Comparison of ENCODE assay signal across 8 cellular contexts in genomic region chr16:29289524-29290239, GRCh38.
A peak's percentile ranks its signal among the peaks of the same experiment; 100 is the strongest.
DNase-seq lines count a peak whose midpoint lies in the region; ATAC-seq and TF ChIP-seq lines count a peak whose summit lies in the region.
"Not testable (repeated sequence)": the region's sequence is repeated elsewhere in the genome, so short reads cannot be mapped to it uniquely, and the experiment has no call there.

No MANE protein-coding gene starts in this region.

- peak overlapping the region; percentile 66 to 86 for H3K4ac ChIP-seq in mesenchymal stem cell (ENCODE audit: low read depth in 1 of 2, low read length in 2 of 2)

- TF ChIP-seq CTCF in AG04450 (IDR thresholded peaks at IDR 0.05; ENCODE audit: low read depth, low read length), result not testable (repeated sequence)

- peaks cover 46% of the 10 kb centered on the region for H3K4me1 Mint-ChIP-seq in stimulated activated memory B cell treated with anti-CD40 and anti-IgM and Interleukin-4, amounts not matched to agents 10 μg/mL and 1 μg/mL and 100 μg/mL, for 72 hours

- 90 to 91% methylated on average over 13 of the region's 13 CpGs for WGBS in esophagus, 2 donors
- WGBS in right cardiac atrium, result 78% methylated on average over 12 of the region's 13 CpGs
- WGBS in mesenchymal stem cell, result 95% methylated on average over 6 of the region's 13 CpGs
- WGBS in urinary bladder, result 74% methylated on average over 13 of the region's 13 CpGs

- CTCF ChIA-PET in AG04450 (lab: Charles Lee), result not testable (repeated sequence)

- DNase-seq in AG04450 (ENCODE audit: low read depth, low spot score); mesenchymal stem cell: not testable (repeated sequence)
- peak; percentile 55 for DNase-seq in activated effector memory CD4-positive, alpha-beta T cell treated with anti-CD3 and anti-CD28 coated beads, Interleukin-2, amount 50 U/mL, for 16 hours
- peak; percentile 16 to 68 (median 61) for DNase-seq in right cardiac atrium
- peak; percentile 77 for DNase-seq in posterior vena cava (ENCODE audit: low spot score)

- not testable (repeated sequence) for H3K4me2 ChIP-seq in mesenchymal stem cell (ENCODE audit: low read length, poor library complexity, severe bottlenecking)

- H3K79me1 ChIP-seq in mesenchymal stem cell (replicated peaks; ENCODE audit: low read length, poor library complexity, severe bottlenecking), result not testable (repeated sequence)

- H3K36me3 ChIP-seq in esophagus (ENCODE audit: control insufficient read depth in 2 of 2, insufficient read depth in 2 of 2, low read length in 1 of 2); mesenchymal stem cell (ENCODE audit: control insufficient read depth in 1 of 2, insufficient read depth in 2 of 2, low read depth in 1 of 2, low read length in 2 of 2); urinary bladder (ENCODE audit: insufficient read depth): not testable (repeated sequence)

- not testable (repeated sequence) for H3K36me3 Mint-ChIP-seq in stimulated activated memory B cell treated with anti-CD40 and anti-IgM and Interleukin-4, amounts not matched to agents 10 μg/mL and 1 μg/mL and 100 μg/mL, for 72 hours

- H3K4me3 Mint-ChIP-seq in stimulated activated memory B cell treated with anti-CD40 and anti-IgM and Interleukin-4, amounts not matched to agents 10 μg/mL and 1 μg/mL and 100 μg/mL, for 72 hours, result peak overlapping the region; percentile 34

- H2BK12ac ChIP-seq in mesenchymal stem cell (ENCODE audit: low read length in 2 of 2), result peak overlapping the region; percentile 61 to 75

- not testable (repeated sequence) for H3K27me3 ChIP-seq in AG04450 (ENCODE audit: control insufficient read depth, insufficient read depth, low read length); esophagus (ENCODE audit: control insufficient read depth in 1 of 2, insufficient read depth in 2 of 2, low read length in 2 of 2); right cardiac atrium (ENCODE audit: control insufficient read depth, insufficient read depth); mesenchymal stem cell (ENCODE audit: control insufficient read depth in 1 of 2, insufficient read depth in 1 of 2, low read length in 2 of 2)

- not testable (repeated sequence) for H2AFZ ChIP-seq in mesenchymal stem cell (ENCODE audit: low read depth, low read length)

- not testable (repeated sequence) for H4K91ac ChIP-seq in mesenchymal stem cell (ENCODE audit: low read length)

- not testable (repeated sequence) for H2AK5ac ChIP-seq in mesenchymal stem cell (ENCODE audit: low read length, severe bottlenecking)

- H3K27ac ChIP-seq in AG04450 (ENCODE audit: low read depth, low read length) (peak overlapping the region; percentile 87), esophagus (ENCODE audit: low read depth in 2 of 2, low read length in 1 of 2) (peak overlapping the region; percentile 54 to 59), urinary bladder (ENCODE audit: low read depth) (peak overlapping the region; percentile 53)
- H3K27ac ChIP-seq in right cardiac atrium (ENCODE audit: low read length); mesenchymal stem cell (ENCODE audit: low read length, poor library complexity, severe bottlenecking): not testable (repeated sequence)

- peak overlapping the region; percentile 90 for H3K27ac Mint-ChIP-seq in stimulated activated memory B cell treated with anti-CD40 and anti-IgM and Interleukin-4, amounts not matched to agents 10 μg/mL and 1 μg/mL and 100 μg/mL, for 72 hours

- not testable (repeated sequence) for H2BK5ac ChIP-seq in mesenchymal stem cell (ENCODE audit: low read depth, low read length, poor library complexity, severe bottlenecking)

- not testable (repeated sequence) for H4K8ac ChIP-seq in mesenchymal stem cell (ENCODE audit: low read length)

- POLR2A ChIA-PET in AG04450 (lab: Yijun Ruan, JAX), result interaction anchor here (0.5 to 0.9 kb wide), 2 partner anchors 39 to 195 kb away, joined by 3 to 4 read pairs; no protein-coding TSS in a partner anchor

- peaks cover 23% of the 10 kb centered on the region; the same call in 1 of the 2 replicates for H3K9me3 ChIP-seq in AG04450 (ENCODE audit: control insufficient read depth, insufficient read depth, low read length)
- not testable (repeated sequence) for H3K9me3 ChIP-seq in esophagus (ENCODE audit: control insufficient read depth in 2 of 2, insufficient read depth in 1 of 2, low read depth in 1 of 2, low read length in 1 of 2); right cardiac atrium (ENCODE audit: control insufficient read depth, low read length); mesenchymal stem cell (ENCODE audit: control insufficient read depth, low read length)

- H2BK120ac ChIP-seq in mesenchymal stem cell (ENCODE audit: low read depth, low read length), result not testable (repeated sequence)

- not testable (repeated sequence) for H2BK15ac ChIP-seq in mesenchymal stem cell (ENCODE audit: low read depth, poor library complexity, severe bottlenecking)

- H3K9me3 Mint-ChIP-seq in stimulated activated memory B cell treated with anti-CD40 and anti-IgM and Interleukin-4, amounts not matched to agents 10 μg/mL and 1 μg/mL and 100 μg/mL, for 72 hours, result not testable (repeated sequence)

- not testable (repeated sequence) for H3K23ac ChIP-seq in mesenchymal stem cell (ENCODE audit: low read length in 2 of 2)

- not testable (repeated sequence) for H3K4me3 ChIP-seq in AG04450 (ENCODE audit: low read depth, low read length); esophagus (ENCODE audit: low read depth in 1 of 2, low read length in 2 of 2); right cardiac atrium (ENCODE audit: low read length); mesenchymal stem cell (ENCODE audit: insufficient read depth in 1 of 2, low read depth in 1 of 2, low read length in 2 of 2); urinary bladder (ENCODE audit: low read depth, low read length)

- H3K4me1 ChIP-seq in esophagus (ENCODE audit: control insufficient read depth in 2 of 2, insufficient read depth in 2 of 2, low read length in 1 of 2) (peaks cover 7 to 12% of the 10 kb centered on the region in 2 donors), mesenchymal stem cell (ENCODE audit: control insufficient read depth, insufficient read depth, low read depth, low read length) (peaks cover 45% of the 10 kb centered on the region)
- not testable (repeated sequence) for H3K4me1 ChIP-seq in right cardiac atrium (ENCODE audit: control insufficient read depth, insufficient read depth, low read length); urinary bladder (ENCODE audit: insufficient read depth)

- peak overlapping the region; percentile 53 to 61 for H3K18ac ChIP-seq in mesenchymal stem cell (ENCODE audit: low read depth in 1 of 2, low read length in 2 of 2)

- H3K14ac ChIP-seq in mesenchymal stem cell (ENCODE audit: low read length in 2 of 2), result not testable (repeated sequence)

- H3K9ac ChIP-seq in mesenchymal stem cell (ENCODE audit: low read length), result not testable (repeated sequence)

- intact Hi-C loops in right cardiac atrium (cut with DNase I), result not testable (repeated sequence)
- intact Hi-C loops in posterior vena cava (cut with DNase I), result loop anchor here in 1 of 2 donors (5.0 kb wide), 1 partner anchor 808 kb away; the partner anchor contains the start of gene YPEL3

- peak in 1 of 2 donors; percentile 0 for ATAC-seq in right cardiac atrium
- ATAC-seq in stimulated activated memory B cell treated with anti-CD40 and anti-IgM and Interleukin-4, amounts not matched to agents 10 μg/mL and 1 μg/mL and 100 μg/mL, for 72 hours, result not testable (repeated sequence)

- H3K27me3 Mint-ChIP-seq in stimulated activated memory B cell treated with anti-CD40 and anti-IgM and Interleukin-4, amounts not matched to agents 10 μg/mL and 1 μg/mL and 100 μg/mL, for 72 hours, result not testable (repeated sequence)
